ENCODE assay signal across 8 cellular contexts in genomic region chr6:166342293-166343156, GRCh38. TPM values are rescaled to one million over a fixed set of nuclear protein-coding genes. Genes with fewer than 3 reads are reported as not detected.
A peak's percentile ranks its signal among the peaks of the same experiment; 100 is the strongest.
DNase-seq lines count a peak whose midpoint lies in the region; ATAC-seq and TF ChIP-seq lines count a peak whose summit lies in the region.

Gene SFT2D1, minus strand, starts transcription at chr6:166342545. Its CDS starts 64 bp downstream, at chr6:166342481.

- peak within 1 kb of the TSS; percentile 100 for H3K4me3 ChIP-seq in AG04449 (ENCODE audit: low read depth, low read length)

- no peak for TF ChIP-seq CTCF in AG04449 (IDR thresholded peaks at IDR 0.05; ENCODE audit: insufficient read depth, low read length, missing control alignments)

- peak; percentile 12 for DNase-seq in AG04449 (ENCODE audit: low read depth, low spot score)
- DNase-seq in NCI-H2227 treated with DMSO at 0.1 percent for 48 hours (lab: John Stamatoyannopoulos, UW): peak; percentile 64
- DNase-seq in activated CD4-positive, CD25-positive, alpha-beta regulatory T cell treated with anti-CD3 and anti-CD28 coated beads, Interleukin-2, amount 50 U/mL, for 72 hours: peak; percentile 84
- DNase-seq in cerebellum (ENCODE audit: low spot score): peak; percentile 89
- DNase-seq in kidney glomerular epithelial cell (lab: John Stamatoyannopoulos, UW): peak; percentile 70
- peak; percentile 63 to 68 for DNase-seq in stimulated activated CD4-positive, alpha-beta T cell treated with anti-CD3 and anti-CD28 coated beads, Interleukin-15, amount 100 ng/mL, for 48 hours (ENCODE audit: low read depth in 2 of 2)

- CTCF ChIA-PET in AG04449 (lab: Yijun Ruan, JAX): interaction anchor here (0.8 to 2.9 kb wide), 4 partner anchors 17 to 39 kb away, joined by 3 to 11 read pairs (median 4); no protein-coding TSS in a partner anchor

- ATAC-seq in GM18867 (IDR thresholded peaks at IDR 0.05; ENCODE audit: unreplicated experiment) (peak; percentile 95), HG03097 (IDR thresholded peaks at IDR 0.05; ENCODE audit: low FRiP score, unreplicated experiment) (peak; percentile 94)

- POLR2A ChIA-PET in AG04449 (lab: Yijun Ruan, JAX): no interaction called here

RNA-seq across cellular contexts. Expression of gene SFT2D1, which starts in this region (rescaled TPM):
- 18.9 TPM for total RNA-seq in cerebellum

Comparison
In these comparisons a context has a peak if more than half of its experiments do, and no peak if none do; other contexts are left out.
1. Peak in every context shown above with its lines: DNase-seq, ATAC-seq and H3K4me3 ChIP-seq.
2. DNase-seq: peak in every context shown above with its lines; median percentile 89 in cerebellum; 84 in activated CD4-positive, CD25-positive, alpha-beta regulatory T cell treated with anti-CD3 and anti-CD28 coated beads, Interleukin-2, amount 50 U/mL, for 72 hours; 70 in kidney glomerular epithelial cell; 66 in stimulated activated CD4-positive, alpha-beta T cell treated with anti-CD3 and anti-CD28 coated beads, Interleukin-15, amount 100 ng/mL, for 48 hours; 64 in NCI-H2227 treated with DMSO at 0.1 percent for 48 hours; 12 in AG04449.